10 cellular contexts compared by ENCODE assay signal in the genomic region with DNA sequence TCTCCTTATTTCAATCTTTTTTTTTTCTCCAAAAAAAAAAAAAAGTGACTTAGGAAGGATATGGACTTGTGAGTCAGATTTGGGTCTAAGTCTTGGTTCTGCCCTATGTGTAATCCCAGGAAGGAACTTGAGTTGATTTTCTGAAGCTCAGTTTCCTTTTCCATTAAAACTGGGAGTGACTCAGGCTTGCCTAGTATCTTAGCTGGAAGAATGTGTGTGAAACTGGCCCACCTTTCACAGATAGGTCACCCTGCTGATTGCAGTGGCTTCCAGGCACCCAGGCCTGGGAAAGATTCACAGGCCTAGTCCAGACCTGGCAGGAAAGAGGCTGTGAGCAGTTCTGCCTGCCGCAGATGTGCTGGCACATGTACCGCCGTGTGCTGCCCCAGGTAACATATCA.
A peak's percentile ranks its signal among the peaks of the same experiment; 100 is the strongest.
DNase-seq lines count a peak whose midpoint lies in the region; ATAC-seq lines count a peak whose summit lies in the region.
"Had no signal": no experiment of that assay in that cellular context is flagged by ENCODE, and none has a peak within 500 bp of the region (broad histone marks: within the 10 kb centered on the region; RNA-seq: fewer than 3 reads in every experiment).

No MANE protein-coding gene starts in this region.

- ATAC-seq in left cardiac atrium = peak; percentile 62 to 82
- peak; percentile 41 for ATAC-seq in sciatic nerve
- no peak for ATAC-seq in GM18498 (IDR thresholded peaks at IDR 0.05; ENCODE audit: unreplicated experiment)
- ATAC-seq: activated T-cell treated with anti-CD3 and anti-CD28 coated beads, Interleukin-2, amount 50 U/mL, for 4 hours had no signal

- intact Hi-C loops in left cardiac atrium (cut with DNase I) (no loop called here), sciatic nerve (cut with DNase I) (no loop called here)

- DNase-seq in H4 (ENCODE audit: low spot score) = peak; percentile 35
- DNase-seq in amniotic epithelial cell (ENCODE audit: low read depth) = peak; percentile 82
- peak; percentile 56 for DNase-seq in left cardiac atrium
- no peak for DNase-seq in sciatic nerve (ENCODE audit: low spot score)
- no peak for DNase-seq in UCSD-AML1 (lab: John Stamatoyannopoulos, UW; ENCODE audit: unreplicated experiment)
- DNase-seq in DMS 273 treated with DMSO at 0.1 percent for 48 hours (lab: John Stamatoyannopoulos, UW) = no peak
- no peak for DNase-seq in COR-L47 (lab: John Stamatoyannopoulos, UW)
- DNase-seq: activated T-cell treated with anti-CD3 and anti-CD28 coated beads, Interleukin-2, amount 50 U/mL, for 4 hours; GF-D8 had no signal

Comparison
In these comparisons a context has a peak if more than half of its experiments do, and no peak if none do; other contexts are left out.
1. DNase-seq: peak in H4 (single experiment), amniotic epithelial cell (single experiment) and left cardiac atrium (single experiment); none in sciatic nerve (single experiment), UCSD-AML1 (single experiment), DMS 273 treated with DMSO at 0.1 percent for 48 hours (single experiment) and COR-L47 (single experiment).